Comparison of ENCODE assay signal across 8 cellular contexts in the genomic region with DNA sequence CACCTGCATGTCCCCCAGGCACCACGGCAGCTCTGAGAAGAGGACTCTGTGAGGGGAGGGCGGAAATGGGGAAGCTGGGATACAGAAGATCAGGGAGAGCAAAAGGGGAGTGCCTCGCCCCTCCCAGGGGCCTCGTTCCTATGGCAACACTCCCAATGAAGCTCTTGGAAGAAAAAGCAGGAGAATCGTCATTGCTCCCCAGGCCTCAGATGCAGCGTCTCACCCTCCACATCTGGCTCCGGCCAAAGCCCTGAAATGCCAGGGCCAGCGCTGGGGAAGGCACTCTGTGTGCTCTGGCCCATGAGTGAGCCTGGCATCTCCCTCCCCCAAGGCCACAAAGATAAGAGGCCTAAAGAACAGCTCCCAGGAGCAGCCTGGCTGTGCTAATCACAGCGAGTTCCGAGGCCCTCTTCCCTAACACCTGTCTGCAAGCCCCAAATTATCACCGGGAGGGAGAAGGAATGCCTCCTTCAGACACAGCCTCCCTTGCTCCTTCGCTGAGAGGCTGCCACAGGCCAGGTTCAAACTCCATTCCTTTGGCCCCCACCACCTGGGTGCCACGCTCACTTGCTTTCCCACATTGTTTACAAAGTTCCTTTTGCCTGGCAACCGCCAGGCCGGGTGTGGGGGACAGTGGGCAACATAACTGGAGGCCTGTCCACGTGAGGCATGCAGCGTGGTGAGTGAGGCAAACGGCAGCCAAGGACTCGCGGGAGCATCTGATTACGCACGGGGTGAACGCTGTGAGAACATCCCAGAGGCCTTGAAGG. TPM values are rescaled to one million over a fixed set of nuclear protein-coding genes. Genes with fewer than 3 reads are reported as not detected.
DNase-seq lines count a peak whose midpoint lies in the region; ATAC-seq and TF ChIP-seq lines count a peak whose summit lies in the region.

No MANE protein-coding gene starts in this region.

- H3K36me3 ChIP-seq in gastrocnemius medialis, result peaks cover 0 to 2% of the 10 kb centered on the region in 2 donors

- intact Hi-C loops in gastrocnemius medialis (cut with DNase I; ENCODE audit: low total_unique reads), result loop anchor here (2.0 to 5.0 kb wide), 2 partner anchors 54 to 85 kb away; no protein-coding TSS in a partner anchor

- H3K27ac ChIP-seq in angular gyrus (ENCODE audit: low read depth, low read length) (peak overlapping the region; percentile 88), gastrocnemius medialis (peak overlapping the region; percentile 83 to 90 (median 86))

- DNase-seq in A172 (ENCODE audit: low spot score) (peak; percentile 75), HS-5 (ENCODE audit: low read depth) (peak; percentile 16), hypothalamus (lab: John Stamatoyannopoulos, UW) (peak in 29 of 51 donors; percentile 9 to 79 (median 36)), gastrocnemius medialis (peak; percentile 47 to 71), middle frontal gyrus (ENCODE audit: extremely low spot score, low spot score) (no peak)
- no peak for DNase-seq in stimulated activated CD4-positive, alpha-beta T cell treated with anti-CD3 and anti-CD28 coated beads, Interleukin-12 subunit alpha, Interleukin-12 subunit beta, amount 100 ng/mL, for 4 hours
- DNase-seq in activated CD8-positive, alpha-beta memory T cell treated with anti-CD3 and anti-CD28 coated beads, Interleukin-2, amount 50 U/mL, for 4 hours, result no peak

- peak overlapping the region in 2 of 4 donors; percentile 19 to 30 for H3K4me3 ChIP-seq in gastrocnemius medialis

- no peak for TF ChIP-seq POLR2A in gastrocnemius medialis (IDR thresholded peaks at IDR 0.05)

- no peak for TF ChIP-seq CTCF in gastrocnemius medialis (IDR thresholded peaks at IDR 0.05 in 4 of 5, conservative IDR thresholded peaks at IDR 0.05 in 1 of 5)

- no peaks in the 10 kb centered on the region for H3K9me3 ChIP-seq in gastrocnemius medialis

- H3K27me3 ChIP-seq in gastrocnemius medialis, result no peaks in the 10 kb centered on the region

- ATAC-seq in gastrocnemius medialis, result peak; percentile 56 to 64

- peaks cover 34 to 35% of the 10 kb centered on the region in 2 donors for H3K4me1 ChIP-seq in gastrocnemius medialis

- in situ Hi-C loops in gastrocnemius medialis (cut with MboI; ENCODE audit: low sequenced_read_pairs in 4 of 4), result no loop called here

RNA-seq across cellular contexts. Expression of a gene that starts 27.8 kb away (rescaled TPM):
- total RNA-seq in A172 (2014; rRNA removed; shearing (Covaris generic)), result 65.8 and 66.3 TPM in 2 replicates
- 10 to 100 TPM; 17.1 to 39.9 (median 26.7) TPM for total RNA-seq in gastrocnemius medialis

Comparison
In these comparisons a context has a peak if more than half of its experiments do, and no peak if none do; other contexts are left out.
1. DNase-seq: peak in A172 (single experiment), HS-5 (single experiment), hypothalamus (29 of 51) and gastrocnemius medialis (2 of 2); none in stimulated activated CD4-positive, alpha-beta T cell treated with anti-CD3 and anti-CD28 coated beads, Interleukin-12 subunit alpha, Interleukin-12 subunit beta, amount 100 ng/mL, for 4 hours (single experiment), middle frontal gyrus (single experiment) and activated CD8-positive, alpha-beta memory T cell treated with anti-CD3 and anti-CD28 coated beads, Interleukin-2, amount 50 U/mL, for 4 hours (single experiment).